Comparison of ENCODE assay signal across 28 cellular contexts in the genomic region with DNA sequence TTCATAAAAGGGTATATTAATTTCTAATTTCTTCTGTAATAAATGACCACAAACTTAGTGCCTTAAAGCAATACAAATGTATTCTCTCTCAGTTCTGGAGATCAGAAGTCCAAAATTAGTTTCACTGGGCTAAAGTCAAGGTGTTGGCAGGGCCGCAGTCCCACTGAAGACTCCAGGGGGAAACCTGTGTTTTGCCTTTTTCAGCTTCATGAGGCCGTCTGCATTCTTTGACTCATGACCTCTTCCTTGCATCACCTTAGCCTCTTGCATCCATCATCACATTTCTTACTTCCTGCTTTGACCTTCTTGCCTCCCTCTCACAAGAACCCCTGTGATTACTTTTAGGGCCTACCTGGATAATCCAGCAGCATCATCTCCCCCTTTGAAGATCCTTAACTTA.
"Had no signal": no experiment of that assay in that cellular context is flagged by ENCODE, and none has a peak within 500 bp of the region (broad histone marks: within the 10 kb centered on the region; RNA-seq: fewer than 3 reads in every experiment).

No MANE protein-coding gene starts in this region.

- DNase-seq: nephron progenitor cell; occipital lobe; ovary; posterior cingulate gyrus; psoas muscle; right cardiac atrium; right lobe of liver; sigmoid colon; small intestine; stimulated activated CD4-positive, alpha-beta T cell treated with anti-CD3 and anti-CD28 coated beads, Interleukin-15, amount 100 ng/mL, for 24 hours; stimulated activated CD4-positive, alpha-beta T cell treated with anti-CD3 and anti-CD28 coated beads, Interleukin-2, amount 100 ng/mL, for 24 hours; stimulated activated CD4-positive, alpha-beta T cell treated with anti-CD3 and anti-CD28 coated beads, Interleukin-2, amount 100 ng/mL, for 48 hours; stimulated activated CD4-positive, alpha-beta T cell treated with anti-CD3 and anti-CD28 coated beads, Interleukin-4, amount 100 ng/mL, for 24 hours; stimulated activated naive B cell treated with anti-CD40 and anti-IgM and Interleukin-4, amounts not matched to agents 10 μg/mL and 1 μg/mL and 100 μg/mL, for 72 hours; stimulated activated naive CD4-positive, alpha-beta T cell treated with Interleukin-2 at 50 U/mL for 16 hours; stomach; thyroid gland; trophoblast cell; upper lobe of left lung had no signal

- H3K36me3 Mint-ChIP-seq: natural killer cell treated with Interleukin-12 subunit alpha and Interleukin-12 subunit beta and Interleukin-15 and Interleukin-18, amount 100 ng/mL, for 72 hours; neural progenitor cell; stimulated activated effector memory CD8-positive, alpha-beta T cell treated with anti-CD3 and anti-CD28 coated beads, Interleukin-12 subunit alpha, Interleukin-12 subunit beta, amount 100 ng/mL, for 72 hours; stimulated activated naive B cell treated with anti-CD40 and anti-IgM and Interleukin-4, amounts not matched to agents 10 μg/mL and 1 μg/mL and 100 μg/mL, for 72 hours had no signal

- H3K9ac ChIP-seq: neural progenitor cell, parathyroid adenoma had no signal

- H3K79me2 ChIP-seq: parathyroid adenoma had no signal

- H3K4me3 ChIP-seq: neural progenitor cell, ovary, psoas muscle, right lobe of liver, sigmoid colon, stomach, thoracic aorta, thyroid gland, tibial nerve, upper lobe of left lung, vagina had no signal

- H3K27ac Mint-ChIP-seq: natural killer cell treated with Interleukin-12 subunit alpha and Interleukin-12 subunit beta and Interleukin-15 and Interleukin-18, amount 100 ng/mL, for 72 hours; nephron progenitor cell; neural progenitor cell; progenitor cell of endocrine pancreas; stimulated activated effector memory CD8-positive, alpha-beta T cell treated with anti-CD3 and anti-CD28 coated beads, Interleukin-12 subunit alpha, Interleukin-12 subunit beta, amount 100 ng/mL, for 72 hours; stimulated activated naive B cell treated with anti-CD40 and anti-IgM and Interleukin-4, amounts not matched to agents 10 μg/mL and 1 μg/mL and 100 μg/mL, for 72 hours; stimulated activated naive CD8-positive, alpha-beta T cell treated with anti-CD3 and anti-CD28 coated beads, Interleukin-15, Interleukin-2, amounts not matched to agents 100 ng/mL and 50 ng/mL, for 24 hours had no signal

- H3K4me1 Mint-ChIP-seq: stimulated activated effector memory CD8-positive, alpha-beta T cell treated with anti-CD3 and anti-CD28 coated beads, Interleukin-12 subunit alpha, Interleukin-12 subunit beta, amount 100 ng/mL, for 72 hours; stimulated activated naive B cell treated with anti-CD40 and anti-IgM and Interleukin-4, amounts not matched to agents 10 μg/mL and 1 μg/mL and 100 μg/mL, for 72 hours had no signal

- H3K9me3 Mint-ChIP-seq: natural killer cell treated with Interleukin-12 subunit alpha and Interleukin-12 subunit beta and Interleukin-15 and Interleukin-18, amount 100 ng/mL, for 72 hours; stimulated activated effector memory CD8-positive, alpha-beta T cell treated with anti-CD3 and anti-CD28 coated beads, Interleukin-12 subunit alpha, Interleukin-12 subunit beta, amount 100 ng/mL, for 72 hours; stimulated activated naive B cell treated with anti-CD40 and anti-IgM and Interleukin-4, amounts not matched to agents 10 μg/mL and 1 μg/mL and 100 μg/mL, for 72 hours; stimulated activated naive CD8-positive, alpha-beta T cell treated with anti-CD3 and anti-CD28 coated beads, Interleukin-15, Interleukin-2, amounts not matched to agents 100 ng/mL and 50 ng/mL, for 24 hours had no signal

- H3K27me3 Mint-ChIP-seq: stimulated activated naive CD8-positive, alpha-beta T cell treated with anti-CD3 and anti-CD28 coated beads, Interleukin-15, Interleukin-2, amounts not matched to agents 100 ng/mL and 50 ng/mL, for 24 hours had no signal

- H3K27me3 ChIP-seq: ovary, right lobe of liver, sigmoid colon, stomach, thyroid gland, tibial nerve, upper lobe of left lung, vagina had no signal

- H3K4me3 Mint-ChIP-seq: natural killer cell treated with Interleukin-12 subunit alpha and Interleukin-12 subunit beta and Interleukin-15 and Interleukin-18, amount 100 ng/mL, for 72 hours; nephron progenitor cell; neural progenitor cell; stimulated activated effector memory CD8-positive, alpha-beta T cell treated with anti-CD3 and anti-CD28 coated beads, Interleukin-12 subunit alpha, Interleukin-12 subunit beta, amount 100 ng/mL, for 72 hours; stimulated activated naive B cell treated with anti-CD40 and anti-IgM and Interleukin-4, amounts not matched to agents 10 μg/mL and 1 μg/mL and 100 μg/mL, for 72 hours; stimulated activated naive CD8-positive, alpha-beta T cell treated with anti-CD3 and anti-CD28 coated beads, Interleukin-15, Interleukin-2, amounts not matched to agents 100 ng/mL and 50 ng/mL, for 24 hours had no signal

- H3K9me3 ChIP-seq: ovary, psoas muscle, right lobe of liver, sigmoid colon, stomach, thoracic aorta, thyroid gland, tibial nerve, upper lobe of left lung, vagina had no signal

- H3K4me2 ChIP-seq: neural progenitor cell had no signal

- H3K27ac ChIP-seq: neural progenitor cell, ovary, parathyroid adenoma, psoas muscle, right lobe of liver, sigmoid colon, stomach, thoracic aorta, thyroid gland, tibial nerve, upper lobe of left lung, vagina had no signal

- H3K4me1 ChIP-seq: parathyroid adenoma, psoas muscle, right lobe of liver, stomach, thyroid gland, tibial nerve, upper lobe of left lung, vagina had no signal

- H3K36me3 ChIP-seq: neural progenitor cell, ovary, right lobe of liver, sigmoid colon, stomach, thoracic aorta, thyroid gland, tibial nerve, upper lobe of left lung, vagina had no signal
